In the genomic region with DNA sequence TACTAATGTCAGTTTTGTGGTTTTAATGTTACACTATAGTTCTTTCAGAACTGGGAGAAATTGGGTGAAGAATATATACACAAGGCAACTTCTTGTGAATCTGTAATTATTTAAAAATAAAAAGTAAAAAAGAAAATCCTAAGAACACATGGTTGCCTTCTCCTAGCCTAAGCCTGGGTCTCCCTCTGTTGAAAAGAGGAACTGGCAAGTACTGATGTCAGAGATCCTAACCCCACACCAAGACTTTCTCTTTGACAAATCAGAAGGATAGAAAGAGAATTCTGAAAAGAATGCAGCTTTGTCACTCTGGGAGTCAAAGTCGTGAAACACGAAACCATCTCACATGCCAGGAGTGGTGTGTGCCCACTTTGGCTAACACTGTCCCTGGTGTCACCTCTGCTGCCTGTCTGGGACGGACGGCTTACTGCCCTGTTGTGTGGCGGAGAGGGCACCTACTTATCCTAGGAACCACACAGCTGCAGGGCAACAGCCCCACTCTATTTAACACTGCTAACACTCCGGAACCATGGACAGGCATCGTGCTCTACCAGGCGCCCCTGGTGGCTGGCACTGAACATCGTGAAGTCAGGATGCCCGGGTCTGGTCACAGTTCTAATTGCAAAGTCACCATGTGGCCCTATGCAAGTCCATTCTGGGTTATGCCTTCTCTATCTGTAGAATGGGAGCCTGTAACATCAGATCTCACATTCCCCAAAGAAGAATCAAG, we compare ENCODE assay signal across 10 cellular contexts.
DNase-seq lines count a peak whose midpoint lies in the region; ATAC-seq, FAIRE-seq and TF ChIP-seq lines count a peak whose summit lies in the region.
"Had no signal": no experiment of that assay in that cellular context is flagged by ENCODE, and none has a peak within 500 bp of the region (broad histone marks: within the 10 kb centered on the region; RNA-seq: fewer than 3 reads in every experiment).

No MANE protein-coding gene starts in this region.

- intact Hi-C loops in GM12878 (cut with micrococcal nuclease; ENCODE audit: unreplicated experiment) (no loop called here), lower lobe of right lung (cut with DNase I) (no loop called here)

- no peak overlapping the region for H2AFZ ChIP-seq in Loucy (ENCODE audit: low read length)
- H2AFZ ChIP-seq in GM12878 (ENCODE audit: control insufficient read depth, low read depth, low read length) = no peak overlapping the region

- H3K27ac ChIP-seq in GM12878 (ENCODE audit: control insufficient read depth, insufficient read depth) (no peak overlapping the region), lower lobe of right lung (no peak overlapping the region)
- H3K27ac ChIP-seq: KMS-11 had no signal

- peak; percentile 45 for TF ChIP-seq CTCF in GM12864 (IDR thresholded peaks at IDR 0.05; ENCODE audit: low read depth, low read length, missing control alignments)
- TF ChIP-seq CTCF in Loucy (conservative IDR thresholded peaks at IDR 0.05; ENCODE audit: low read length) = peak; percentile 54
- peak in 1 of 3 experiments; percentile 27; a peak in 1 of 6 replicates for TF ChIP-seq CTCF in GM12878 (IDR thresholded peaks at IDR 0.05 in 2 of 3, conservative IDR thresholded peaks at IDR 0.05 in 1 of 3; ENCODE audit: control insufficient read depth in 2 of 3, extremely low read depth in 1 of 3, insufficient read depth in 1 of 3, low read depth in 3 of 3, low read length in 3 of 3)
- peak; percentile 21 for TF ChIP-seq CTCF in lower lobe of right lung (IDR thresholded peaks at IDR 0.05)

- H3F3A ChIP-seq in Loucy (ENCODE audit: low read depth) = no peaks in the 10 kb centered on the region

- H3K36me3 ChIP-seq in Loucy (ENCODE audit: insufficient read depth, low read length) = no peaks in the 10 kb centered on the region
- no peaks in the 10 kb centered on the region for H3K36me3 ChIP-seq in GM12878 (ENCODE audit: control insufficient read depth in 2 of 2, insufficient read depth in 2 of 2, low read length in 1 of 2)
- H3K36me3 ChIP-seq in lower lobe of right lung = no peaks in the 10 kb centered on the region

- 27% methylated on average over 10 of the region's 10 CpGs for WGBS in GM12878 (ENCODE audit: insufficient coverage, insufficient replicate concordance, low lambda C conversion rate, missing lambda C conversion rate)

- TF ChIP-seq RAD21 in GM12878 (IDR thresholded peaks at IDR 0.05; ENCODE audit: insufficient read depth, low read depth, low read length) = no peak

- in situ Hi-C loops in GM12878 (cut with MboI) = no loop called here

- DNase-seq in GM12864 (ENCODE audit: low read depth) = no peak
- no peak for DNase-seq in GM12878 (ENCODE audit: low read depth, low spot score)
- no peak for DNase-seq in lower lobe of right lung
- DNase-seq in NCI-H510A (lab: John Stamatoyannopoulos, UW) = no peak
- no peak for DNase-seq in NCI-H1417 treated with DMSO at 0.1 percent for 48 hours (lab: John Stamatoyannopoulos, UW)
- DNase-seq: natural killer cell had no signal

- CTCF ChIA-PET in GM12878 (lab: Yijun Ruan, JAX) = interaction anchor here (1.1 kb wide), 1 partner anchor 21 kb away, joined by 3 read pairs; no protein-coding TSS in a partner anchor

- H3K9ac ChIP-seq in Loucy (ENCODE audit: low read depth, low read length, poor library complexity, severe bottlenecking) (no peak overlapping the region), GM12878 (ENCODE audit: control insufficient read depth, insufficient read depth, low read length) (no peak overlapping the region)
- H3K9ac ChIP-seq: KMS-11 had no signal

- H4K20me1 ChIP-seq in Loucy (ENCODE audit: insufficient read depth, low read length, poor library complexity, severe bottlenecking) (no peaks in the 10 kb centered on the region), GM12878 (ENCODE audit: control insufficient read depth, insufficient read depth) (no peaks in the 10 kb centered on the region; the same call in 1 of the 2 replicates)

- H3K9me2 ChIP-seq in Loucy (replicated peaks; ENCODE audit: low read depth, low read length) = no peaks in the 10 kb centered on the region

- H3K4me2 ChIP-seq in Loucy (ENCODE audit: low read depth, low read length, poor library complexity, severe bottlenecking) (no peak overlapping the region), GM12878 (ENCODE audit: control insufficient read depth, insufficient read depth) (no peak overlapping the region)
- H3K4me2 ChIP-seq: KMS-11 had no signal

- H3K79me2 ChIP-seq in Loucy (ENCODE audit: insufficient read depth, low read length) = no peaks in the 10 kb centered on the region
- H3K79me2 ChIP-seq in GM12878 (ENCODE audit: control insufficient read depth, insufficient read depth, low read length) = no peaks in the 10 kb centered on the region

- TF ChIP-seq POLR2A in GM12878 (IDR thresholded peaks at IDR 0.05; ENCODE audit: low read depth, low read length) = no peak

- SMC1A ChIA-PET in GM12878 (lab: Charles Lee; ENCODE audit: uncharacterized antibody, unreplicated experiment) = no interaction called here

- TF ChIP-seq EP300 in GM12878 (IDR thresholded peaks at IDR 0.05; ENCODE audit: borderline replicate concordance in 1 of 2, control insufficient read depth in 1 of 2, low read depth in 2 of 2, low read length in 2 of 2) = no peak

- no peaks in the 10 kb centered on the region for H3K4me1 ChIP-seq in Loucy (ENCODE audit: insufficient read depth, low read length, poor library complexity, severe bottlenecking)
- H3K4me1 ChIP-seq in GM12878 (ENCODE audit: control insufficient read depth, insufficient read depth, low read length) = no peaks in the 10 kb centered on the region
- no peaks in the 10 kb centered on the region for H3K4me1 ChIP-seq in lower lobe of right lung

- ATAC-seq in GM12878 = peak; percentile 54
- peak; percentile 27 to 47 for ATAC-seq in lower lobe of right lung
- ATAC-seq in esophagus mucosa = no peak
- ATAC-seq in GM18519 (IDR thresholded peaks at IDR 0.05; ENCODE audit: low FRiP score, unreplicated experiment) = no peak
- ATAC-seq: natural killer cell had no signal

- no peaks in the 10 kb centered on the region for H3K9me3 ChIP-seq in Loucy (ENCODE audit: insufficient read depth, low read depth, low read length)
- no peaks in the 10 kb centered on the region for H3K9me3 ChIP-seq in GM12878 (replicated peaks; ENCODE audit: control insufficient read depth, insufficient read depth, low read length)
- H3K9me3 ChIP-seq in lower lobe of right lung = no peaks in the 10 kb centered on the region

- H3K4me3 ChIP-seq in GM12864 (ENCODE audit: low read depth, low read length) = no peak overlapping the region
- H3K4me3 ChIP-seq in Loucy (ENCODE audit: low read length, poor library complexity, severe bottlenecking) = no peak overlapping the region
- H3K4me3 ChIP-seq in GM12878 = no peak overlapping the region
- no peak overlapping the region for H3K4me3 ChIP-seq in lower lobe of right lung

- H3K27me3 ChIP-seq in Loucy (ENCODE audit: insufficient read depth, low read length, poor library complexity, severe bottlenecking) = no peaks in the 10 kb centered on the region
- H3K27me3 ChIP-seq in GM12878 (replicated peaks in 1 of 2; ENCODE audit: control insufficient read depth in 2 of 2, insufficient read depth in 2 of 2, low read length in 1 of 2) = no peaks in the 10 kb centered on the region; a peak in 1 of 4 replicates
- H3K27me3 ChIP-seq in lower lobe of right lung (ENCODE audit: low read depth) = no peaks in the 10 kb centered on the region

- POLR2A ChIA-PET in GM12878 (lab: Charles Lee) = no interaction called here

- BruUV-seq in GM12878 (replicated peaks; lab: Mats Ljungman, UMichigan) = no TSS peak

- RAD21 ChIA-PET in GM12878 (lab: Charles Lee; ENCODE audit: unreplicated experiment) = no interaction called here

- FAIRE-seq in GM12878 (lab: Jason Lieb, UNC) = no peak

TF ChIP-seq in GM12878, 131 proteins besides CTCF, POLR2A, EP300 and RAD21:
- peak; percentile 70; the same call in 1 of the 2 replicates for TF ChIP-seq SPI1 (IDR thresholded peaks at IDR 0.05; ENCODE audit: borderline replicate concordance, insufficient read depth, low read depth, low read length)
- TF ChIP-seq, protein P1, sequence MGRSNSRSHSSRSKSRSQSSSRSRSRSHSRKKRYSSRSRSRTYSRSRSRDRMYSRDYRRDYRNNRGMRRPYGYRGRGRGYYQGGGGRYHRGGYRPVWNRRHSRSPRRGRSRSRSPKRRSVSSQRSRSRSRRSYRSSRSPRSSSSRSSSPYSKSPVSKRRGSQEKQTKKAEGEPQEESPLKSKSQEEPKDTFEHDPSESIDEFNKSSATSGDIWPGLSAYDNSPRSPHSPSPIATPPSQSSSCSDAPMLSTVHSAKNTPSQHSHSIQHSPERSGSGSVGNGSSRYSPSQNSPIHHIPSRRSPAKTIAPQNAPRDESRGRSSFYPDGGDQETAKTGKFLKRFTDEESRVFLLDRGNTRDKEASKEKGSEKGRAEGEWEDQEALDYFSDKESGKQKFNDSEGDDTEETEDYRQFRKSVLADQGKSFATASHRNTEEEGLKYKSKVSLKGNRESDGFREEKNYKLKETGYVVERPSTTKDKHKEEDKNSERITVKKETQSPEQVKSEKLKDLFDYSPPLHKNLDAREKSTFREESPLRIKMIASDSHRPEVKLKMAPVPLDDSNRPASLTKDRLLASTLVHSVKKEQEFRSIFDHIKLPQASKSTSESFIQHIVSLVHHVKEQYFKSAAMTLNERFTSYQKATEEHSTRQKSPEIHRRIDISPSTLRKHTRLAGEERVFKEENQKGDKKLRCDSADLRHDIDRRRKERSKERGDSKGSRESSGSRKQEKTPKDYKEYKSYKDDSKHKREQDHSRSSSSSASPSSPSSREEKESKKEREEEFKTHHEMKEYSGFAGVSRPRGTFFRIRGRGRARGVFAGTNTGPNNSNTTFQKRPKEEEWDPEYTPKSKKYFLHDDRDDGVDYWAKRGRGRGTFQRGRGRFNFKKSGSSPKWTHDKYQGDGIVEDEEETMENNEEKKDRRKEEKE (IDR thresholded peaks at IDR 0.05) = no peak
TF ChIP-seq in GM12878: peak in this region for 1.

Comparison
In these comparisons a context has a peak if more than half of its experiments do, and no peak if none do; other contexts are left out.
1. ATAC-seq: peak in GM12878 (single experiment) and lower lobe of right lung (2 of 2); none in esophagus mucosa (single experiment) and GM18519 (single experiment).